Comparison of ENCODE assay signal across 1 cellular context in genomic region chr9:77751341-77752091, GRCh38.
TF ChIP-seq lines count a peak whose summit lies in the region.

No MANE protein-coding gene starts in this region.

TF ChIP-seq in liver, 16 proteins besides CTCF, POLR2A, EP300 and RAD21 (continued from another document):
- no peak for TF ChIP-seq YY1 (IDR thresholded peaks at IDR 0.05)
